Comparison of ENCODE assay signal across 27 cellular contexts in genomic region chr5:116380615-116381014, GRCh38.
"Had no signal": no experiment of that assay in that cellular context is flagged by ENCODE, and none has a peak within 500 bp of the region (broad histone marks: within the 10 kb centered on the region; RNA-seq: fewer than 3 reads in every experiment).

No MANE protein-coding gene starts in this region.

- H3K27ac Mint-ChIP-seq: immature natural killer cell; naive thymus-derived CD4-positive, alpha-beta T cell; neural progenitor cell; stimulated activated memory B cell treated with anti-CD40 and anti-IgM and Interleukin-4, amounts not matched to agents 10 μg/mL and 1 μg/mL and 100 μg/mL, for 72 hours; stimulated activated naive CD8-positive, alpha-beta T cell treated with anti-CD3 and anti-CD28 coated beads, Interleukin-15, Interleukin-2, amounts not matched to agents 100 ng/mL and 50 ng/mL, for 24 hours had no signal

- H3K4me3 Mint-ChIP-seq: effector memory CD8-positive, alpha-beta T cell; immature natural killer cell; naive thymus-derived CD4-positive, alpha-beta T cell; neural progenitor cell; stimulated activated memory B cell treated with anti-CD40 and anti-IgM and Interleukin-4, amounts not matched to agents 10 μg/mL and 1 μg/mL and 100 μg/mL, for 72 hours; stimulated activated naive CD8-positive, alpha-beta T cell treated with anti-CD3 and anti-CD28 coated beads, Interleukin-15, Interleukin-2, amounts not matched to agents 100 ng/mL and 50 ng/mL, for 24 hours had no signal

- H3K36me3 ChIP-seq: lower lobe of right lung, neural progenitor cell, prostate gland, right atrium auricular region, thyroid gland had no signal

- H3K4me1 Mint-ChIP-seq: naive thymus-derived CD4-positive, alpha-beta T cell; stimulated activated memory B cell treated with anti-CD40 and anti-IgM and Interleukin-4, amounts not matched to agents 10 μg/mL and 1 μg/mL and 100 μg/mL, for 72 hours had no signal

- H3K4me2 ChIP-seq: neural progenitor cell had no signal

- H3K4me1 ChIP-seq: lower lobe of right lung, prostate gland, spleen, thyroid gland had no signal

- H3K9me3 Mint-ChIP-seq: effector memory CD8-positive, alpha-beta T cell; nephron; neural progenitor cell; stimulated activated memory B cell treated with anti-CD40 and anti-IgM and Interleukin-4, amounts not matched to agents 10 μg/mL and 1 μg/mL and 100 μg/mL, for 72 hours; stimulated activated naive CD8-positive, alpha-beta T cell treated with anti-CD3 and anti-CD28 coated beads, Interleukin-15, Interleukin-2, amounts not matched to agents 100 ng/mL and 50 ng/mL, for 24 hours had no signal

- H3K9me3 ChIP-seq: esophagus squamous epithelium, lower lobe of right lung, prostate gland, right atrium auricular region, spleen, thyroid gland had no signal

- H3K4me3 ChIP-seq: esophagus squamous epithelium, lower lobe of right lung, neural progenitor cell, prostate gland, right atrium auricular region, skin epidermis, spleen, thyroid gland had no signal

- DNase-seq: cerebellar nuclear complex; cortex of kidney; effector memory CD8-positive, alpha-beta T cell; erythroblast; esophagus squamous epithelium; foreskin melanocyte; hypothalamus; immature natural killer cell; islet precursor cell; kidney glomerular epithelial cell; left colon; left ventricle myocardium superior; lower lobe of right lung; naive thymus-derived CD4-positive, alpha-beta T cell; spleen; stimulated activated CD4-positive, alpha-beta T cell treated with anti-CD3 and anti-CD28 coated beads, Interleukin-4, amount 100 ng/mL, for 4 hours; thyroid gland; trophoblast cell had no signal

- H3K27ac ChIP-seq: esophagus squamous epithelium, lower lobe of right lung, neural progenitor cell, parathyroid adenoma, prostate gland, right atrium auricular region, skin epidermis, spleen, thyroid gland had no signal

- H3K27me3 ChIP-seq: esophagus squamous epithelium, neural progenitor cell, right atrium auricular region, spleen, thyroid gland had no signal

- H3K27me3 Mint-ChIP-seq: effector memory CD8-positive, alpha-beta T cell; naive thymus-derived CD4-positive, alpha-beta T cell; stimulated activated memory B cell treated with anti-CD40 and anti-IgM and Interleukin-4, amounts not matched to agents 10 μg/mL and 1 μg/mL and 100 μg/mL, for 72 hours; stimulated activated naive CD8-positive, alpha-beta T cell treated with anti-CD3 and anti-CD28 coated beads, Interleukin-15, Interleukin-2, amounts not matched to agents 100 ng/mL and 50 ng/mL, for 24 hours had no signal

- H3K9ac ChIP-seq: neural progenitor cell, parathyroid adenoma had no signal

- H2AFZ ChIP-seq: neural progenitor cell, parathyroid adenoma had no signal

- ATAC-seq: effector memory CD8-positive, alpha-beta T cell; left colon; left ventricle myocardium superior; lower lobe of right lung; naive thymus-derived CD4-positive, alpha-beta T cell; sciatic nerve; stimulated activated memory B cell treated with anti-CD40 and anti-IgM and Interleukin-4, amounts not matched to agents 10 μg/mL and 1 μg/mL and 100 μg/mL, for 72 hours had no signal

- H3K79me2 ChIP-seq: parathyroid adenoma had no signal
